In genomic region chr7:10998984-10999757, GRCh38 we compare ENCODE assay signal across 16 cellular contexts. TPM values are rescaled to one million over a fixed set of nuclear protein-coding genes. Genes with fewer than 3 reads are reported as not detected.
A peak's percentile ranks its signal among the peaks of the same experiment; 100 is the strongest.
DNase-seq lines count a peak whose midpoint lies in the region; ATAC-seq and TF ChIP-seq lines count a peak whose summit lies in the region.
"Had no signal": no experiment of that assay in that cellular context is flagged by ENCODE, and none has a peak within 500 bp of the region (broad histone marks: within the 10 kb centered on the region; RNA-seq: fewer than 3 reads in every experiment).

No MANE protein-coding gene starts in this region.

- no peaks in the 10 kb centered on the region for H3K27me3 ChIP-seq in osteoblast (ENCODE audit: insufficient read depth, low read length)
- H3K27me3 ChIP-seq: foreskin keratinocyte had no signal

- H3K79me2 ChIP-seq in osteoblast (ENCODE audit: insufficient read depth, low read length): peaks cover 2% of the 10 kb centered on the region

- no peaks in the 10 kb centered on the region for H3K9me3 ChIP-seq in osteoblast (ENCODE audit: low read depth, low read length)
- H3K9me3 ChIP-seq: HAP-1 had no signal

- no peaks in the 10 kb centered on the region for H3K4me1 ChIP-seq in osteoblast (ENCODE audit: insufficient read depth, low read length)
- H3K4me1 ChIP-seq: foreskin keratinocyte, HAP-1 had no signal

- no peak overlapping the region for H2AFZ ChIP-seq in osteoblast (ENCODE audit: low read length)

- no peak for TF ChIP-seq CTCF in osteoblast (IDR thresholded peaks at IDR 0.05; ENCODE audit: extremely low read depth, low read depth, low read length)

- no peak for DNase-seq in effector memory CD8-positive, alpha-beta T cell
- peak; percentile 26 for DNase-seq in osteoblast (ENCODE audit: insufficient read length, low spot score, missing footprints)
- no peak for DNase-seq in NCI-H2107 treated with DMSO at 0.1 percent for 48 hours (lab: John Stamatoyannopoulos, UW; ENCODE audit: unreplicated experiment)
- DNase-seq: activated CD4-positive, alpha-beta T cell treated with anti-CD3 and anti-CD28 coated beads for 48 hours; activated naive CD4-positive, alpha-beta T cell; foreskin keratinocyte; NCI-H2029 had no signal

- H3K27me3 Mint-ChIP-seq in IgD-negative memory B cell: no peaks in the 10 kb centered on the region
- H3K27me3 Mint-ChIP-seq in effector memory CD8-positive, alpha-beta T cell: no peaks in the 10 kb centered on the region

- H3K4me3 ChIP-seq in osteoblast (ENCODE audit: insufficient read depth, low read length): no peak overlapping the region
- H3K4me3 ChIP-seq: coronary artery, HAP-1, smooth muscle cell had no signal

- H3K4me1 Mint-ChIP-seq in IgD-negative memory B cell: peaks cover 13 to 33% (median 33%) of the 10 kb centered on the region in 3 donors
- peaks cover 35 to 46% of the 10 kb centered on the region in 2 donors for H3K4me1 Mint-ChIP-seq in effector memory CD8-positive, alpha-beta T cell (ENCODE audit: low read depth in 2 of 2)

- H3K36me3 Mint-ChIP-seq in IgD-negative memory B cell: peaks cover 15% of the 10 kb centered on the region
- no peaks in the 10 kb centered on the region for H3K36me3 Mint-ChIP-seq in effector memory CD8-positive, alpha-beta T cell (ENCODE audit: insufficient read depth)

- peak overlapping the region; percentile 29 for H3K4me2 ChIP-seq in osteoblast (ENCODE audit: insufficient read depth, low read length)
- H3K4me2 ChIP-seq: KMS-11, smooth muscle cell had no signal

- ATAC-seq in GM18907 (IDR thresholded peaks at IDR 0.05; ENCODE audit: unreplicated experiment): peak; percentile 47
- ATAC-seq in effector memory CD8-positive, alpha-beta T cell (replicated peaks): peak; percentile 21
- ATAC-seq in HG02840 (IDR thresholded peaks at IDR 0.05; ENCODE audit: low FRiP score, unreplicated experiment): no peak
- ATAC-seq in GM18520 (IDR thresholded peaks at IDR 0.05; ENCODE audit: unreplicated experiment): no peak
- ATAC-seq: foreskin keratinocyte, SK-N-SH treated with all-trans-retinoic acid at 6 μM for 48 hours had no signal

- peak overlapping the region in 2 of 3 donors; percentile 12 to 62 for H3K27ac Mint-ChIP-seq in IgD-negative memory B cell
- peak overlapping the region; percentile 47 to 75 for H3K27ac Mint-ChIP-seq in effector memory CD8-positive, alpha-beta T cell

- H3K9me3 Mint-ChIP-seq in IgD-negative memory B cell: peaks cover 0 to 5% (median 3%) of the 10 kb centered on the region in 3 donors
- H3K9me3 Mint-ChIP-seq in effector memory CD8-positive, alpha-beta T cell: no peaks in the 10 kb centered on the region

- H3K27ac ChIP-seq in osteoblast (ENCODE audit: low read depth, low read length): peak overlapping the region; percentile 1
- H3K27ac ChIP-seq: coronary artery, foreskin keratinocyte, KMS-11 had no signal

- no peaks in the 10 kb centered on the region for H4K20me1 ChIP-seq in osteoblast (ENCODE audit: insufficient read depth, low read length)

- peaks cover 8% of the 10 kb centered on the region for H3K36me3 ChIP-seq in osteoblast (ENCODE audit: insufficient read depth, low read length)

- no peak overlapping the region for H3K4me3 Mint-ChIP-seq in IgD-negative memory B cell
- H3K4me3 Mint-ChIP-seq in effector memory CD8-positive, alpha-beta T cell: peak overlapping the region in 1 of 2 donors; percentile 5

RNA-seq across cellular contexts. Expression of gene PHF14, which starts 25.5 kb away (rescaled TPM):
- polyA plus RNA-seq in IgD-negative memory B cell: 11.9 TPM
- 36.9 and 38.0 TPM in 2 replicates for total RNA-seq in osteoblast

Comparison
In these comparisons a context has a peak if more than half of its experiments do, and no peak if none do; other contexts are left out.
1. ATAC-seq: peak in GM18907 (single experiment) and effector memory CD8-positive, alpha-beta T cell (single experiment); none in HG02840 (single experiment) and GM18520 (single experiment).